8 cellular contexts compared by ENCODE assay signal in the genomic region with DNA sequence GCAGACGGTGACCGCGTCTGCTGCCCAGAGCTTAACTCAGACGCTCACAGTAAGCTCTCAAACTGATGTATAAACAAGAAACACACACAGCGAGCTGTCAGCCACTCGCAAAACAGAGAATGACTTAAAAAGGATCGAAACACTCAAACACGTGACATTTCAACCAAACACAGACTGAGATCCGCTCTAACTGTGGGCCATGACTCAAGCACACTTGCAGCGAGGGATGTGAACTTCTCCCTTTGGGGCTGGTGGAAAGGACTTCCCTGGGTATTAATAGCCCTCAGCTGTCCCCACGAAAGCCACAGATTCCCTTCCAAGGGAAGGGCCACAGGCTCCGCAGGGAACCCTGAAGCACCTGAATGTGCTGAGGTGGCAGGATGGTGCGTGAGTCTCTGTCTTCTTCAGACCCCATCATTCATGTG. TPM values are rescaled to one million over a fixed set of nuclear protein-coding genes. Genes with fewer than 3 reads are reported as not detected.
DNase-seq lines count a peak whose midpoint lies in the region; ATAC-seq, FAIRE-seq and TF ChIP-seq lines count a peak whose summit lies in the region.

No MANE protein-coding gene starts in this region.

- no peaks in the 10 kb centered on the region for H3K9me3 ChIP-seq in GM12878 (replicated peaks; ENCODE audit: control insufficient read depth, insufficient read depth, low read length)

- 45% methylated on average over 13 of the region's 13 CpGs for WGBS in GM12878 (ENCODE audit: insufficient coverage, insufficient replicate concordance, low lambda C conversion rate, missing lambda C conversion rate)

- no peak overlapping the region; the same call in 1 of the 2 replicates for H3K4me3 ChIP-seq in GM12878

- H3K79me2 ChIP-seq in GM12878 (ENCODE audit: control insufficient read depth, insufficient read depth, low read length) = peaks cover 93% of the 10 kb centered on the region

- BruUV-seq in GM12878 (replicated peaks; lab: Mats Ljungman, UMichigan) = no TSS peak

- peaks cover 10% of the 10 kb centered on the region; the same call in 1 of the 2 replicates for H4K20me1 ChIP-seq in GM12878 (ENCODE audit: control insufficient read depth, insufficient read depth)

- in situ Hi-C loops in GM12878 (cut with MboI) = no loop called here

- POLR2A ChIA-PET in GM12878 (lab: Charles Lee) = interaction anchor here (1.0 to 4.2 kb wide), 6 partner anchors 11 to 27 kb away, joined by 3 to 18 read pairs (median 4); no protein-coding TSS in a partner anchor

- peaks cover 61% of the 10 kb centered on the region for H3K4me1 ChIP-seq in GM12878 (ENCODE audit: control insufficient read depth, insufficient read depth, low read length)

- peak overlapping the region; percentile 66 for H3K4me2 ChIP-seq in GM12878 (ENCODE audit: control insufficient read depth, insufficient read depth)

- peak overlapping the region; percentile 44 for H3K9ac ChIP-seq in GM12878 (ENCODE audit: control insufficient read depth, insufficient read depth, low read length)

- TF ChIP-seq CTCF in GM12878 (IDR thresholded peaks at IDR 0.05 in 2 of 3, conservative IDR thresholded peaks at IDR 0.05 in 1 of 3; ENCODE audit: control insufficient read depth in 2 of 3, extremely low read depth in 1 of 3, insufficient read depth in 1 of 3, low read depth in 3 of 3, low read length in 3 of 3) = no peak

- no peak overlapping the region for H2AFZ ChIP-seq in GM12878 (ENCODE audit: control insufficient read depth, low read depth, low read length)

- no peaks in the 10 kb centered on the region for H3K27me3 ChIP-seq in GM12878 (replicated peaks in 1 of 2; ENCODE audit: control insufficient read depth in 2 of 2, insufficient read depth in 2 of 2, low read length in 1 of 2)

- SMC1A ChIA-PET in GM12878 (lab: Charles Lee; ENCODE audit: uncharacterized antibody, unreplicated experiment) = interaction anchor here (0.7 to 3.1 kb wide), 10 partner anchors 10 to 65 kb away, joined by 3 to 21 read pairs (median 8); no protein-coding TSS in a partner anchor

- ATAC-seq in GM12878 = peak; percentile 85

- CTCF ChIA-PET in GM12878 (lab: Yijun Ruan, JAX) = interaction anchor here (0.7 to 2.0 kb wide), 5 partner anchors 10 to 140 kb away, joined by 3 to 8 read pairs (median 4); no protein-coding TSS in a partner anchor

- TF ChIP-seq EP300 in GM12878 (IDR thresholded peaks at IDR 0.05; ENCODE audit: borderline replicate concordance in 1 of 2, control insufficient read depth in 1 of 2, low read depth in 2 of 2, low read length in 2 of 2) = no peak

- H3K36me3 ChIP-seq in GM12878 (ENCODE audit: control insufficient read depth in 2 of 2, insufficient read depth in 2 of 2, low read length in 1 of 2) = peaks cover 22 to 27% of the 10 kb centered on the region in 2 experiments

- no peak for TF ChIP-seq POLR2A in GM12878 (IDR thresholded peaks at IDR 0.05; ENCODE audit: low read depth, low read length)

- peak overlapping the region; percentile 88 for H3K27ac ChIP-seq in GM12878 (ENCODE audit: control insufficient read depth, insufficient read depth)

- FAIRE-seq in GM12878 (lab: Jason Lieb, UNC) = peak; percentile 90

- RAD21 ChIA-PET in GM12878 (lab: Charles Lee; ENCODE audit: unreplicated experiment) = interaction anchor here (1.2 to 2.4 kb wide), 9 partner anchors 11 to 38 kb away, joined by 3 to 10 read pairs (median 5); a partner anchor contains a TSS

- no peak for TF ChIP-seq RAD21 in GM12878 (IDR thresholded peaks at IDR 0.05; ENCODE audit: insufficient read depth, low read depth, low read length)

- intact Hi-C loops in GM12878 (cut with micrococcal nuclease; ENCODE audit: unreplicated experiment) = no loop called here

- DNase-seq in activated T-cell treated with anti-CD3 and anti-CD28 coated beads, Interleukin-2, amount 50 U/mL, for 1 hour = peak; percentile 54
- DNase-seq in activated T-cell treated with anti-CD3 and anti-CD28 coated beads for 4 hours (no peak), LHCN-M2 (ENCODE audit: low read depth) (peak; percentile 32), GM12878 (ENCODE audit: low read depth, low spot score) (no peak), KG1 (lab: John Stamatoyannopoulos, UW) (no peak), NCI-H187 (lab: John Stamatoyannopoulos, UW) (no peak), GOT3 (lab: John Stamatoyannopoulos, UW) (no peak)
- peak; percentile 43 for DNase-seq in stimulated activated naive CD4-positive, alpha-beta T cell treated with Interleukin-2 at 50 U/mL for 16 hours (lab: John Stamatoyannopoulos, UW)

TF ChIP-seq in GM12878, 131 proteins besides CTCF, POLR2A, EP300 and RAD21 (continues in another document):
- TF ChIP-seq RELA (IDR thresholded peaks at IDR 0.05; ENCODE audit: borderline replicate concordance, partially characterized antibody) = no peak
- TF ChIP-seq SP1 (IDR thresholded peaks at IDR 0.05; ENCODE audit: low read depth, low read length) = peak; percentile 12
- no peak for TF ChIP-seq NBN (IDR thresholded peaks at IDR 0.05)
- peak; percentile 36; the same call in 1 of the 2 replicates for TF ChIP-seq MXI1 (IDR thresholded peaks at IDR 0.05; ENCODE audit: low read depth, low read length)
- TF ChIP-seq CREM (IDR thresholded peaks at IDR 0.05; ENCODE audit: low read depth) = no peak
- peak; percentile 28 to 90; a peak in 2 of 4 replicates for TF ChIP-seq SRF (IDR thresholded peaks at IDR 0.05; ENCODE audit: low read depth in 2 of 2, low read length in 2 of 2)
- TF ChIP-seq JUND (IDR thresholded peaks at IDR 0.05; ENCODE audit: low read depth, low read length) = no peak
- 0 out of 2 replicates have a peak, but pooled peaks have one; percentile 43 for TF ChIP-seq EED (IDR thresholded peaks at IDR 0.05; ENCODE audit: low read depth)
- TF ChIP-seq, protein P1, sequence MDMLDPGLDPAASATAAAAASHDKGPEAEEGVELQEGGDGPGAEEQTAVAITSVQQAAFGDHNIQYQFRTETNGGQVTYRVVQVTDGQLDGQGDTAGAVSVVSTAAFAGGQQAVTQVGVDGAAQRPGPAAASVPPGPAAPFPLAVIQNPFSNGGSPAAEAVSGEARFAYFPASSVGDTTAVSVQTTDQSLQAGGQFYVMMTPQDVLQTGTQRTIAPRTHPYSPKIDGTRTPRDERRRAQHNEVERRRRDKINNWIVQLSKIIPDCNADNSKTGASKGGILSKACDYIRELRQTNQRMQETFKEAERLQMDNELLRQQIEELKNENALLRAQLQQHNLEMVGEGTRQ (IDR thresholded peaks at IDR 0.05; ENCODE audit: borderline replicate concordance, low read depth, low read length) = peak; percentile 11; the same call in 1 of the 2 replicates
- no peak for TF ChIP-seq ZNF24 (IDR thresholded peaks at IDR 0.05)
- peak; percentile 87 to 88 for TF ChIP-seq BHLHE40 (IDR thresholded peaks at IDR 0.05; ENCODE audit: borderline replicate concordance in 1 of 2, low read depth in 2 of 2, low read length in 1 of 2)
- TF ChIP-seq TCF12 (IDR thresholded peaks at IDR 0.05; ENCODE audit: low read depth, low read length) = peak; percentile 45; the same call in 1 of the 2 replicates
- peak; percentile 49; the same call in 1 of the 2 replicates for TF ChIP-seq IRF4 (IDR thresholded peaks at IDR 0.05; ENCODE audit: low read depth, low read length)
- TF ChIP-seq, protein P2, sequence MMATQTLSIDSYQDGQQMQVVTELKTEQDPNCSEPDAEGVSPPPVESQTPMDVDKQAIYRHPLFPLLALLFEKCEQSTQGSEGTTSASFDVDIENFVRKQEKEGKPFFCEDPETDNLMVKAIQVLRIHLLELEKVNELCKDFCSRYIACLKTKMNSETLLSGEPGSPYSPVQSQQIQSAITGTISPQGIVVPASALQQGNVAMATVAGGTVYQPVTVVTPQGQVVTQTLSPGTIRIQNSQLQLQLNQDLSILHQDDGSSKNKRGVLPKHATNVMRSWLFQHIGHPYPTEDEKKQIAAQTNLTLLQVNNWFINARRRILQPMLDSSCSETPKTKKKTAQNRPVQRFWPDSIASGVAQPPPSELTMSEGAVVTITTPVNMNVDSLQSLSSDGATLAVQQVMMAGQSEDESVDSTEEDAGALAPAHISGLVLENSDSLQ (IDR thresholded peaks at IDR 0.05) = peak; percentile 71
- peak; percentile 39; the same call in 1 of the 2 replicates for TF ChIP-seq RUNX3 (IDR thresholded peaks at IDR 0.05; ENCODE audit: low read length)

RNA-seq across cellular contexts. Expression of a gene that starts 29.1 kb away (rescaled TPM):
- 0.06 TPM in 1 of 2 replicates, not detected in the other for total RNA-seq in LHCN-M2 (2014; rRNA removed)
- not detected for polyA plus RNA-seq in LHCN-M2 (2012)
- 423 and 447 TPM in 2 replicates for total RNA-seq in GM12878 (2013; cell fraction: nucleolus; rRNA removed)
- 48.4 and 48.8 TPM in 2 replicates for total RNA-seq in GM12878 (2014; rRNA removed)
- total RNA-seq in GM12878 (2014; rRNA removed; fragmentation: Illumina TruSeq; extraction: Trizol) = 35.7 and 41.3 TPM in 2 replicates
- 71.3 and 79.6 TPM in 2 replicates for total RNA-seq in GM12878 (2021)
- 18.5 TPM for polyA plus RNA-seq in GM12878 (2011; ENCODE audit: low read depth)
- polyA plus RNA-seq in GM12878 (2011; rRNA removed) = 37.2 and 39.7 TPM in 2 replicates
- 37.8 and 40.4 TPM in 2 replicates for polyA plus RNA-seq in GM12878 (2011; cell fraction: cytosol; rRNA removed)
- polyA plus RNA-seq in GM12878 (2011; cell fraction: nucleus; rRNA removed) = 123 and 167 TPM in 2 replicates
- 34.9 and 39.6 TPM in 2 replicates for polyA plus RNA-seq in GM12878 (2012)
- polyA plus RNA-seq in GM12878 (2014; fragmentation: Illumina TruSeq; extraction: Trizol) = 20.2 and 31.3 TPM in 2 replicates
- polyA plus RNA-seq in GM12878 (2014; fragmentation: Nextera tagmentation; extraction: Ambion mirVana) = 1 to 10 TPM; 4.0 to 7.0 TPM
- 53.5 and 66.2 TPM in 2 replicates for polyA plus RNA-seq in GM12878 (2014; rRNA removed)
- 10 to 100 TPM; 28.9 to 33.4 TPM for polyA plus RNA-seq in GM12878 (2016; fragmentation: Nextera tagmentation; extraction: Ambion mirVana)
- 69.8 and 107 TPM in 2 replicates for polyA minus RNA-seq in GM12878 (2011; rRNA and poly(A)+ RNA removed)
- 26.6 and 28.2 TPM in 2 replicates for polyA minus RNA-seq in GM12878 (2011; cell fraction: cytosol; rRNA and poly(A)+ RNA removed)
- 97.0 and 159 TPM in 2 replicates for polyA minus RNA-seq in GM12878 (2011; cell fraction: nucleus; rRNA and poly(A)+ RNA removed)

Comparison
In these comparisons a context has a peak if more than half of its experiments do, and no peak if none do; other contexts are left out.
1. DNase-seq: peak in activated T-cell treated with anti-CD3 and anti-CD28 coated beads, Interleukin-2, amount 50 U/mL, for 1 hour (single experiment), LHCN-M2 (single experiment) and stimulated activated naive CD4-positive, alpha-beta T cell treated with Interleukin-2 at 50 U/mL for 16 hours (single experiment); none in activated T-cell treated with anti-CD3 and anti-CD28 coated beads for 4 hours (single experiment), GM12878 (single experiment), KG1 (single experiment), NCI-H187 (0 of 2) and GOT3 (single experiment).
2. RNA of a gene that starts 29.1 kb away (total RNA-seq): 35.7 to 447 TPM in GM12878; 0.06 TPM in LHCN-M2; every median in the first group is over 10 times any median in the second.